Comparison of ENCODE assay signal across 12 cellular contexts in genomic region chr1:233114860-233115259, GRCh38.
A peak's percentile ranks its signal among the peaks of the same experiment; 100 is the strongest.
DNase-seq lines count a peak whose midpoint lies in the region; ATAC-seq, FAIRE-seq and TF ChIP-seq lines count a peak whose summit lies in the region.
"Had no signal": no experiment of that assay in that cellular context is flagged by ENCODE, and none has a peak within 500 bp of the region (broad histone marks: within the 10 kb centered on the region; RNA-seq: fewer than 3 reads in every experiment).

No MANE protein-coding gene starts in this region.

- peaks cover 42% of the 10 kb centered on the region for H3K36me3 Mint-ChIP-seq in CD8-positive, alpha-beta T cell
- no peaks in the 10 kb centered on the region for H3K36me3 Mint-ChIP-seq in natural killer cell

- no peak for TF ChIP-seq CTCF in CD8-positive, alpha-beta T cell (IDR thresholded peaks at IDR 0.05)
- TF ChIP-seq CTCF in K562 (IDR thresholded peaks at IDR 0.05 in 2 of 3, conservative IDR thresholded peaks at IDR 0.05 in 1 of 3; ENCODE audit: insufficient read depth in 2 of 3, low read depth in 1 of 3, low read length in 3 of 3) = no peak
- TF ChIP-seq CTCF in natural killer cell (IDR thresholded peaks at IDR 0.05) = no peak
- no peak for TF ChIP-seq CTCF in esophagus squamous epithelium (IDR thresholded peaks at IDR 0.05)

- H2AFZ ChIP-seq in K562 (ENCODE audit: low read depth, low read length) = peak overlapping the region; percentile 70

- no peaks in the 10 kb centered on the region for H3K27me3 Mint-ChIP-seq in CD8-positive, alpha-beta T cell (ENCODE audit: low read depth)
- no peaks in the 10 kb centered on the region for H3K27me3 Mint-ChIP-seq in natural killer cell (ENCODE audit: low read depth in 2 of 2)

- WGBS in K562 (ENCODE audit: insufficient coverage, low coverage, missing lambda C conversion rate) = 10% methylated on average over 5 of the region's 5 CpGs
- WGBS in esophagus squamous epithelium, 2 donors = 72 to 79% methylated on average over 5 of the region's 5 CpGs

- DNase-seq in CD8-positive, alpha-beta T cell = no peak
- DNase-seq in Kasumi-1 (lab: John Stamatoyannopoulos, UW) = peak; percentile 54 to 78
- DNase-seq in K562 (ENCODE audit: extremely low read depth in 1 of 4, low spot score in 3 of 4) = peak in 1 of 4 experiments; percentile 9
- DNase-seq in natural killer cell = no peak
- DNase-seq in DMS79 (lab: John Stamatoyannopoulos, UW) = no peak
- no peak for DNase-seq in esophagus squamous epithelium (lab: John Stamatoyannopoulos, UW)
- DNase-seq: activated T-cell treated with anti-CD3 and anti-CD28 coated beads, Interleukin-2, amount 50 U/mL, for 48 hours; NCI-H2029 treated with DMSO at 0.1 percent for 48 hours; small intestine had no signal

- no peak for TF ChIP-seq RAD21 in K562 (CRISPR knock-in tag; conservative IDR thresholded peaks at IDR 0.05 in 1 of 2, IDR thresholded peaks at IDR 0.05 in 1 of 2)

- in situ Hi-C loops in K562 (cut with MboI) = no loop called here

- no peaks in the 10 kb centered on the region for H3K9me1 ChIP-seq in K562 (ENCODE audit: control insufficient read depth, insufficient read depth, low read length)

- H3K27me3 ChIP-seq in CD8-positive, alpha-beta T cell (ENCODE audit: insufficient read depth, low read length) = no peaks in the 10 kb centered on the region
- H3K27me3 ChIP-seq in K562 (ENCODE audit: control insufficient read depth in 2 of 2, insufficient read depth in 2 of 2, low read length in 2 of 2) (no peaks in the 10 kb centered on the region), esophagus squamous epithelium (no peaks in the 10 kb centered on the region)

- no peak overlapping the region for H3K4me3 ChIP-seq in CD8-positive, alpha-beta T cell (ENCODE audit: low read depth, low read length)
- H3K4me3 ChIP-seq in K562 (no peak overlapping the region), esophagus squamous epithelium (no peak overlapping the region)

- no peak overlapping the region for H3K4me2 ChIP-seq in K562 (ENCODE audit: insufficient read depth, low read length)

- H3K79me2 ChIP-seq in K562 (ENCODE audit: control insufficient read depth, insufficient read depth, low read length) = no peaks in the 10 kb centered on the region

- H3K9me3 Mint-ChIP-seq in CD8-positive, alpha-beta T cell = no peaks in the 10 kb centered on the region
- no peaks in the 10 kb centered on the region for H3K9me3 Mint-ChIP-seq in natural killer cell

- no peak for ATAC-seq in CD8-positive, alpha-beta T cell
- ATAC-seq in K562 (no peak), natural killer cell (no peak), HG02798 (IDR thresholded peaks at IDR 0.05; ENCODE audit: poor library complexity, unreplicated experiment) (no peak), HG03457 (IDR thresholded peaks at IDR 0.05; ENCODE audit: unreplicated experiment) (no peak)

- no peak overlapping the region for H3K9ac ChIP-seq in K562 (ENCODE audit: insufficient read depth in 1 of 2, low read depth in 2 of 2, low read length in 2 of 2)

- POLR2A ChIA-PET in CD8-positive, alpha-beta T cell (lab: Charles Lee) = no interaction called here
- POLR2A ChIA-PET in K562 (lab: Yijun Ruan, JAX) = interaction anchor here (0.7 kb wide), 1 partner anchor 1928 kb away, joined by 3 read pairs; no protein-coding TSS in a partner anchor

- no peaks in the 10 kb centered on the region for H3K9me3 ChIP-seq in CD8-positive, alpha-beta T cell (ENCODE audit: low read length)
- H3K9me3 ChIP-seq in K562 (replicated peaks; ENCODE audit: control insufficient read depth, insufficient read depth, low read depth, low read length) (no peaks in the 10 kb centered on the region), esophagus squamous epithelium (no peaks in the 10 kb centered on the region)

- TF ChIP-seq POLR2A in K562 (conservative IDR thresholded peaks at IDR 0.05) (no peak), esophagus squamous epithelium (IDR thresholded peaks at IDR 0.05) (no peak)

- no peak for TF ChIP-seq EP300 in K562 (IDR thresholded peaks at IDR 0.05; ENCODE audit: low read length)

- H3K27ac ChIP-seq in CD8-positive, alpha-beta T cell (ENCODE audit: low read depth, low read length) = no peak overlapping the region
- H3K27ac ChIP-seq in K562 (ENCODE audit: extremely low read depth, low read depth, low read length) (peak overlapping the region; percentile 36; the same call in 1 of the 3 replicates), esophagus squamous epithelium (peak overlapping the region in 2 of 4 donors; percentile 5 to 85)

- no peaks in the 10 kb centered on the region for H4K20me1 ChIP-seq in K562 (replicated peaks; ENCODE audit: control insufficient read depth, insufficient read depth, low read length)

- no peaks in the 10 kb centered on the region for H3K4me1 ChIP-seq in CD8-positive, alpha-beta T cell (ENCODE audit: insufficient read depth, low read length)
- H3K4me1 ChIP-seq in K562 (replicated peaks in 1 of 2; ENCODE audit: control insufficient read depth in 2 of 2, insufficient read depth in 2 of 2, low read length in 2 of 2) = peaks cover 0 to 27% of the 10 kb centered on the region in 2 experiments; a peak in 4 of 5 replicates
- H3K4me1 ChIP-seq in esophagus squamous epithelium = peaks cover 11 to 32% (median 16%) of the 10 kb centered on the region in 3 donors

- peak overlapping the region; percentile 37 for H3K4me3 Mint-ChIP-seq in CD8-positive, alpha-beta T cell
- no peak overlapping the region for H3K4me3 Mint-ChIP-seq in natural killer cell

- intact Hi-C loops in CD8-positive, alpha-beta T cell (cut with DNase I, micrococcal nuclease) = no loop called here
- intact Hi-C loops in K562 (cut with micrococcal nuclease) = no loop called here
- intact Hi-C loops in natural killer cell (cut with micrococcal nuclease) = no loop called here
- intact Hi-C loops in esophagus squamous epithelium (cut with DNase I) = no loop called here

- no TSS peak for BruUV-seq in K562 (replicated peaks; lab: Mats Ljungman, UMichigan)

- no peak for FAIRE-seq in K562 (lab: Jason Lieb, UNC)
- FAIRE-seq: GM12892, small intestine had no signal

- CTCF ChIA-PET in CD8-positive, alpha-beta T cell (lab: Charles Lee) = no interaction called here
- CTCF ChIA-PET in K562 (lab: Yijun Ruan, JAX; ENCODE audit: low intra/inter-chr PET ratio) = interaction anchor here (0.6 kb wide), 1 partner anchor 480 kb away, joined by 5 read pairs; no protein-coding TSS in a partner anchor

- no peak overlapping the region for H3K27ac Mint-ChIP-seq in CD8-positive, alpha-beta T cell
- H3K27ac Mint-ChIP-seq in natural killer cell = peak overlapping the region; percentile 34 to 81

- no peaks in the 10 kb centered on the region for H3K36me3 ChIP-seq in CD8-positive, alpha-beta T cell (ENCODE audit: insufficient read depth, low read length)
- H3K36me3 ChIP-seq in K562 (ENCODE audit: control insufficient read depth, insufficient read depth, low read length) (no peaks in the 10 kb centered on the region), esophagus squamous epithelium (no peaks in the 10 kb centered on the region)

- peaks cover 18% of the 10 kb centered on the region for H3K4me1 Mint-ChIP-seq in CD8-positive, alpha-beta T cell (ENCODE audit: low read depth)
- H3K4me1 Mint-ChIP-seq in natural killer cell = peaks cover 12 to 24% of the 10 kb centered on the region in 2 donors

TF ChIP-seq in K562, 482 proteins besides CTCF, POLR2A, EP300 and RAD21 (continues in another document):
- TF ChIP-seq ZNF175 (CRISPR knock-in tag; IDR thresholded peaks at IDR 0.05; ENCODE audit: low read depth) (0 out of 2 replicates have a peak, but pooled peaks have one; percentile 83), ZNF512 (tag; IDR thresholded peaks at IDR 0.05) (no peak), CREB3 (tag; conservative IDR thresholded peaks at IDR 0.05; ENCODE audit: low read depth) (0 out of 2 replicates have a peak, but pooled peaks have one; percentile 20), SMAD4 (CRISPR knock-in tag; conservative IDR thresholded peaks at IDR 0.05) (peak; percentile 32; the same call in 1 of the 2 replicates)

Comparison
In these comparisons a context has a peak if more than half of its experiments do, and no peak if none do; other contexts are left out.
1. DNase-seq: peak in Kasumi-1 (2 of 2); none in CD8-positive, alpha-beta T cell (0 of 7), natural killer cell (single experiment), DMS79 (single experiment) and esophagus squamous epithelium (single experiment).